13 cellular contexts compared by ENCODE assay signal in the genomic region with DNA sequence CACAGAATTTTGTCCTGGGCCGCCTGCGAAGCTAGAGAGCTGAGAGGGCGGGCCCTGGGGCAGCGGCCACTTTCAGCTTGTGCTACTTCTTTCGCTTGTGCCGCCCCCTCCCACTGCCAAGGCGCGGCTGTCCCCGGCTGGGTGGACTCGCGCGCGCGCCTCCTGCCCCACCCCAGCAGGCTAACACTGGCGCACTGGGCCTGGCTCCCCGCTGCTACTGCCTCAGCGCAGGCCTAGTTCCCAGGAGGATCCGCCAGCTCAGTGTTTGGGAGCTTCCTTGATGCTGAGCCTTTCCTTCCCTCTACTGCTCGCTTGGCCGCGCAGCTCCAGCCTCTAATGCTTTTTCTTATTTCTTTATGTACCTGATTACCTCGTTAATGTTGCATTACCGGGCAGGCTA. TPM values are rescaled to one million over a fixed set of nuclear protein-coding genes. Genes with fewer than 3 reads are reported as not detected.
A peak's percentile ranks its signal among the peaks of the same experiment; 100 is the strongest.
DNase-seq lines count a peak whose midpoint lies in the region; ATAC-seq, FAIRE-seq and TF ChIP-seq lines count a peak whose summit lies in the region.
"Had no signal": no experiment of that assay in that cellular context is flagged by ENCODE, and none has a peak within 500 bp of the region (broad histone marks: within the 10 kb centered on the region; RNA-seq: fewer than 3 reads in every experiment).

No MANE protein-coding gene starts in this region.

- in situ Hi-C loops in brain microvascular endothelial cell (cut with HindIII; ENCODE audit: low pct_ligation_motif_present, low sequenced_read_pairs) = no loop called here

- TF ChIP-seq CTCF in Caco-2 (IDR thresholded peaks at IDR 0.05; ENCODE audit: insufficient read depth in 1 of 2, low read depth in 1 of 2, low read length in 1 of 2, severe bottlenecking in 1 of 2, unreplicated experiment in 1 of 2) (no peak), brain microvascular endothelial cell (IDR thresholded peaks at IDR 0.05; ENCODE audit: low read depth, low read length, missing control alignments) (no peak), pancreas (IDR thresholded peaks at IDR 0.05) (no peak)

- peak overlapping the region; percentile 74 for H3K4me3 Mint-ChIP-seq in Caco-2 (ENCODE audit: unreplicated experiment)
- H3K4me3 Mint-ChIP-seq: activated T-helper 1 cell treated with anti-CD3 and anti-CD28 coated beads, Interleukin-12 subunit alpha, Interleukin-12 subunit beta, Interleukin-2, Interleukin-4 antibody, amounts not matched to agents 30 ng/mL and 10 ng/mL and 1 ng/mL, durations not matched to agents 14 hours and 24 hours and 36 hours had no signal

- FAIRE-seq in pancreas (lab: Jason Lieb, UNC) (no peak), urothelium cell line (lab: Jason Lieb, UNC) (no peak)
- FAIRE-seq: endometrium had no signal

- peak; percentile 56 to 86 (median 80) for ATAC-seq in pancreas
- no peak for ATAC-seq in esophagus mucosa

- H3K9me3 ChIP-seq in Caco-2 = 0 out of 2 replicates have a peak, but pooled peaks cover 4% of the 10 kb centered on the region
- H3K9me3 ChIP-seq in pancreas = no peaks in the 10 kb centered on the region

- H3K27me3 Mint-ChIP-seq in Caco-2 (ENCODE audit: insufficient read depth, unreplicated experiment) = no peaks in the 10 kb centered on the region

- H3K36me3 ChIP-seq in Caco-2 (ENCODE audit: control insufficient read depth, insufficient read depth, low read length) (no peaks in the 10 kb centered on the region), brain microvascular endothelial cell (replicated peaks) (no peaks in the 10 kb centered on the region), pancreas (no peaks in the 10 kb centered on the region)

- CTCF ChIA-PET in Caco-2 (lab: Charles Lee) = interaction anchor here (0.7 to 1.3 kb wide), 2 partner anchors 27 to 88 kb away, joined by 3 to 5 read pairs; a partner anchor contains a TSS

- POLR2A ChIA-PET in Caco-2 (lab: Charles Lee) = interaction anchor here (3.3 kb wide), 1 partner anchor 27 kb away, joined by 28 read pairs; a partner anchor contains a TSS

- intact Hi-C loops in Caco-2 (cut with micrococcal nuclease; ENCODE audit: unreplicated experiment) = loop anchor here (1.0 kb wide), 2 partner anchors 28 to 106 kb away; a partner anchor contains a TSS
- intact Hi-C loops in pancreas (cut with DNase I) = no loop called here

- BruUV-seq in Caco-2 (replicated peaks; lab: Mats Ljungman, UMichigan) = no TSS peak

- peak overlapping the region; percentile 93 for H3K27ac Mint-ChIP-seq in Caco-2 (ENCODE audit: unreplicated experiment)
- H3K27ac Mint-ChIP-seq: activated T-helper 1 cell treated with anti-CD3 and anti-CD28 coated beads, Interleukin-12 subunit alpha, Interleukin-12 subunit beta, Interleukin-2, Interleukin-4 antibody, amounts not matched to agents 30 ng/mL and 10 ng/mL and 1 ng/mL, durations not matched to agents 14 hours and 24 hours and 36 hours had no signal

- H3K4me1 ChIP-seq in Caco-2 (peaks cover 44% of the 10 kb centered on the region), pancreas (no peaks in the 10 kb centered on the region)
- H3K4me1 ChIP-seq: parathyroid adenoma had no signal

- H3K27ac ChIP-seq in brain microvascular endothelial cell = no peak overlapping the region
- H3K27ac ChIP-seq in pancreas = peak overlapping the region in 3 of 4 donors; percentile 44 to 69 (median 58)
- H3K27ac ChIP-seq: C4-2B, parathyroid adenoma had no signal

- WGBS in pancreas, 2 donors = 53 to 61% methylated on average over 23 of the region's 23 CpGs

- peaks cover 21% of the 10 kb centered on the region for H3K9me3 Mint-ChIP-seq in Caco-2 (ENCODE audit: unreplicated experiment)
- H3K9me3 Mint-ChIP-seq: activated T-helper 1 cell treated with anti-CD3 and anti-CD28 coated beads, Interleukin-12 subunit alpha, Interleukin-12 subunit beta, Interleukin-2, Interleukin-4 antibody, amounts not matched to agents 30 ng/mL and 10 ng/mL and 1 ng/mL, durations not matched to agents 14 hours and 24 hours and 36 hours had no signal

- no peaks in the 10 kb centered on the region for H3K27me3 ChIP-seq in Caco-2 (replicated peaks; ENCODE audit: control insufficient read depth, insufficient read depth, low read length)
- no peaks in the 10 kb centered on the region for H3K27me3 ChIP-seq in brain microvascular endothelial cell (replicated peaks)
- H3K27me3 ChIP-seq in pancreas = no peaks in the 10 kb centered on the region

- DNase-seq in Caco-2 = peak; percentile 87 to 88
- DNase-seq in brain microvascular endothelial cell = peak; percentile 29
- DNase-seq in iPS DF 19.7 (ENCODE audit: low read depth, low spot score) = peak; percentile 30
- peak in 5 of 6 donors; percentile 15 to 58 (median 33) for DNase-seq in pancreas
- no peak for DNase-seq in stimulated activated CD4-positive, alpha-beta T cell treated with anti-CD3 and anti-CD28 coated beads, Interleukin-1b, Interleukin-23, amount 100 ng/mL, for 48 hours
- DNase-seq in SKM-1 (lab: John Stamatoyannopoulos, UW; ENCODE audit: unreplicated experiment) = no peak
- DNase-seq in urothelium cell line (ENCODE audit: low spot score) = no peak
- DNase-seq: NCI-H526 treated with DMSO at 0.1 percent for 48 hours had no signal

- H3K4me3 ChIP-seq in Caco-2 (ENCODE audit: low read depth, low read length) = peak overlapping the region; percentile 34
- peak overlapping the region; percentile 33 for H3K4me3 ChIP-seq in brain microvascular endothelial cell (ENCODE audit: low read depth, low read length)
- no peak overlapping the region for H3K4me3 ChIP-seq in pancreas

- peaks cover 48% of the 10 kb centered on the region for H3K4me1 Mint-ChIP-seq in Caco-2 (ENCODE audit: low read depth, unreplicated experiment)

- H3K36me3 Mint-ChIP-seq in Caco-2 (ENCODE audit: insufficient read depth, unreplicated experiment) = peaks cover 10% of the 10 kb centered on the region

RNA-seq across cellular contexts. Expression of a gene that starts 27.4 kb away (rescaled TPM):
- total RNA-seq in Caco-2 (2022) (134 and 138 TPM in 2 replicates), pancreas (10 to 100 TPM; 29.8 to 43.5 (median 31.6) TPM), esophagus mucosa (54.2 TPM)
- polyA plus RNA-seq in pancreas = 10 to 100 TPM; 22.4 to 57.2 TPM

Comparison
In these comparisons a context has a peak if more than half of its experiments do, and no peak if none do; other contexts are left out.
1. DNase-seq: peak in Caco-2 (2 of 2), brain microvascular endothelial cell (single experiment), iPS DF 19.7 (single experiment) and pancreas (5 of 6); none in stimulated activated CD4-positive, alpha-beta T cell treated with anti-CD3 and anti-CD28 coated beads, Interleukin-1b, Interleukin-23, amount 100 ng/mL, for 48 hours (single experiment), SKM-1 (single experiment) and urothelium cell line (single experiment).
2. H3K4me3 ChIP-seq: peak in Caco-2 (single experiment) and brain microvascular endothelial cell (single experiment); none in pancreas (0 of 4).